In the genomic region with DNA sequence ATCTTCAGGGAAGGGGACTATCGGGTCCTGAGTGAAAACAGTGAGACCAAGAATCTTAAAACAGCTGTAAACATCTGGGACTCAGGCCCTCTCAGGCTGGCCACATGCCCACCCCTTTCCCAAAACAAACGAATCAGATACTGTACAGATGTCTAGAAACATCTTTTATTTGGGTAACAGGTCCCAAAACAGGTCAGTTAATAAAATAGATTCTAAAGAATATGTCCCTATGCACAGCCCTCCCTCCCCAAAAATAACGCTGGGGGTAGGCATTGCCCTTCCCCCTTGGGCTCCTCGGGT, we compare ENCODE assay signal across 9 cellular contexts. TPM values are rescaled to one million over a fixed set of nuclear protein-coding genes. Genes with fewer than 3 reads are reported as not detected.
DNase-seq lines count a peak whose midpoint lies in the region; ATAC-seq and TF ChIP-seq lines count a peak whose summit lies in the region.
"Had no signal": no experiment of that assay in that cellular context is flagged by ENCODE, and none has a peak within 500 bp of the region (broad histone marks: within the 10 kb centered on the region; RNA-seq: fewer than 3 reads in every experiment).

No MANE protein-coding gene starts in this region.

- peak overlapping the region; percentile 97 to 99 (median 98) for H3K27ac Mint-ChIP-seq in CD4-positive, CD25-positive, alpha-beta regulatory T cell
- no peak overlapping the region for H3K27ac Mint-ChIP-seq in neural progenitor cell

- no peaks in the 10 kb centered on the region for H3K9me3 ChIP-seq in CD4-positive, CD25-positive, alpha-beta regulatory T cell (ENCODE audit: control insufficient read depth in 2 of 2, low read length in 2 of 2)
- no peaks in the 10 kb centered on the region for H3K9me3 ChIP-seq in MM.1S (replicated peaks; ENCODE audit: insufficient read depth, low read length)
- H3K9me3 ChIP-seq in neural progenitor cell (ENCODE audit: low read depth) = no peaks in the 10 kb centered on the region
- H3K9me3 ChIP-seq: mucosa of descending colon had no signal

- TF ChIP-seq CTCF in MM.1S (IDR thresholded peaks at IDR 0.05; ENCODE audit: low read length) (no peak), dorsolateral prefrontal cortex (IDR thresholded peaks at IDR 0.05 in 54 of 56, conservative IDR thresholded peaks at IDR 0.05 in 2 of 56; ENCODE audit: low read depth in 1 of 56, partially characterized antibody in 56 of 56) (no peak), neural progenitor cell (IDR thresholded peaks at IDR 0.05) (no peak)

- peaks cover 6% of the 10 kb centered on the region; the same call in 1 of the 2 replicates for H3F3A ChIP-seq in MM.1S (ENCODE audit: insufficient read depth, low read length)
- H3F3A ChIP-seq in neural progenitor cell (ENCODE audit: low read depth) = peaks cover 27% of the 10 kb centered on the region

- peak overlapping the region; percentile 67 for H3K4me2 ChIP-seq in MM.1S (ENCODE audit: low read depth, low read length)
- peak overlapping the region; percentile 66 for H3K4me2 ChIP-seq in neural progenitor cell

- DNase-seq in CD4-positive, CD25-positive, alpha-beta regulatory T cell = no peak
- DNase-seq in MM.1S = no peak
- no peak for DNase-seq in dorsolateral prefrontal cortex
- DNase-seq in neural progenitor cell (ENCODE audit: low spot score) = no peak
- DNase-seq in GM03348 (ENCODE audit: low spot score) = no peak
- no peak for DNase-seq in NCI-H226
- no peak for DNase-seq in NCI-H2029 (lab: John Stamatoyannopoulos, UW)
- no peak for DNase-seq in NCI-H2196 (lab: John Stamatoyannopoulos, UW; ENCODE audit: unreplicated experiment)

- no peak for ATAC-seq in CD4-positive, CD25-positive, alpha-beta regulatory T cell (ENCODE audit: low read depth in 2 of 2)

- no peaks in the 10 kb centered on the region for H3K27me3 Mint-ChIP-seq in CD4-positive, CD25-positive, alpha-beta regulatory T cell
- peaks cover 11% of the 10 kb centered on the region for H3K27me3 Mint-ChIP-seq in neural progenitor cell (ENCODE audit: insufficient read depth, low read depth)

- H3K36me3 Mint-ChIP-seq in CD4-positive, CD25-positive, alpha-beta regulatory T cell = peaks cover 6% of the 10 kb centered on the region
- peaks cover 15% of the 10 kb centered on the region for H3K36me3 Mint-ChIP-seq in neural progenitor cell

- no peaks in the 10 kb centered on the region for H3K9me2 ChIP-seq in MM.1S (replicated peaks; ENCODE audit: insufficient read depth, low read length)

- peaks cover 54% of the 10 kb centered on the region for H3K4me1 ChIP-seq in CD4-positive, CD25-positive, alpha-beta regulatory T cell (ENCODE audit: control insufficient read depth, insufficient read depth, low read length, poor library complexity, severe bottlenecking)
- H3K4me1 ChIP-seq in MM.1S (ENCODE audit: low read length) (peaks cover 31% of the 10 kb centered on the region), neural progenitor cell (peaks cover 29% of the 10 kb centered on the region)

- intact Hi-C loops in dorsolateral prefrontal cortex (cut with DNase I) = no loop called here

- peaks cover 16% of the 10 kb centered on the region for H3K36me3 ChIP-seq in CD4-positive, CD25-positive, alpha-beta regulatory T cell (ENCODE audit: control insufficient read depth, insufficient read depth, low read length)
- H3K36me3 ChIP-seq in MM.1S (replicated peaks; ENCODE audit: insufficient read depth, low read length) = no peaks in the 10 kb centered on the region
- no peaks in the 10 kb centered on the region for H3K36me3 ChIP-seq in neural progenitor cell

- peak overlapping the region; percentile 94 for H3K27ac ChIP-seq in CD4-positive, CD25-positive, alpha-beta regulatory T cell (ENCODE audit: insufficient read depth, low read length, poor library complexity, severe bottlenecking)
- H3K27ac ChIP-seq in MM.1S (ENCODE audit: low read length) (no peak overlapping the region), dorsolateral prefrontal cortex (peak overlapping the region in 58 of 59 donors; percentile 15 to 98 (median 90)), neural progenitor cell (peak overlapping the region; percentile 21)

- no peaks in the 10 kb centered on the region for H3K27me3 ChIP-seq in CD4-positive, CD25-positive, alpha-beta regulatory T cell (ENCODE audit: control insufficient read depth, insufficient read depth, low read length)
- H3K27me3 ChIP-seq in MM.1S (replicated peaks; ENCODE audit: insufficient read depth, low read length) (no peaks in the 10 kb centered on the region), dorsolateral prefrontal cortex (no peaks in the 10 kb centered on the region), neural progenitor cell (no peaks in the 10 kb centered on the region)

- H3K4me3 ChIP-seq in CD4-positive, CD25-positive, alpha-beta regulatory T cell (ENCODE audit: low read depth, low read length) = peak overlapping the region; percentile 69
- H3K4me3 ChIP-seq in MM.1S (ENCODE audit: low read length) = peak overlapping the region; percentile 31; the same call in 1 of the 2 replicates
- H3K4me3 ChIP-seq in dorsolateral prefrontal cortex = peak overlapping the region in 57 of 59 donors; percentile 32 to 98 (median 92)
- H3K4me3 ChIP-seq in neural progenitor cell = no peak overlapping the region

- H3K9ac ChIP-seq in MM.1S (ENCODE audit: low read length) (no peak overlapping the region), neural progenitor cell (no peak overlapping the region)

- H2AFZ ChIP-seq in MM.1S (ENCODE audit: low read length) = peak overlapping the region; percentile 13
- H2AFZ ChIP-seq in neural progenitor cell (replicated peaks) = no peak overlapping the region

- H3K4me1 Mint-ChIP-seq in CD4-positive, CD25-positive, alpha-beta regulatory T cell = peaks cover 11 to 80% (median 49%) of the 10 kb centered on the region in 4 donors
- H3K4me1 Mint-ChIP-seq in neural progenitor cell = peaks cover 50% of the 10 kb centered on the region

- H3K79me2 ChIP-seq in MM.1S (ENCODE audit: low read length) = peaks cover 64% of the 10 kb centered on the region
- H3K79me2 ChIP-seq in neural progenitor cell (ENCODE audit: low read depth) = peaks cover 75% of the 10 kb centered on the region

- H3K4me3 Mint-ChIP-seq in CD4-positive, CD25-positive, alpha-beta regulatory T cell = peak overlapping the region; percentile 97 to 99 (median 98)
- peak overlapping the region; percentile 100 for H3K4me3 Mint-ChIP-seq in neural progenitor cell

- H4K20me1 ChIP-seq in MM.1S (ENCODE audit: insufficient read depth, low read length) (no peaks in the 10 kb centered on the region), neural progenitor cell (ENCODE audit: low read depth) (peaks cover 45% of the 10 kb centered on the region)

- H3K9me3 Mint-ChIP-seq in CD4-positive, CD25-positive, alpha-beta regulatory T cell = no peaks in the 10 kb centered on the region
- no peaks in the 10 kb centered on the region for H3K9me3 Mint-ChIP-seq in neural progenitor cell

RNA-seq across cellular contexts. Expression of a gene that starts 0.5 kb away (rescaled TPM):
- 145 TPM for total RNA-seq in CD4-positive, CD25-positive, alpha-beta regulatory T cell
- 10 to 100 TPM; 13.6 to 32.6 (median 26.0) TPM for polyA plus RNA-seq in CD4-positive, CD25-positive, alpha-beta regulatory T cell
- 10 to 100 TPM; 27.2 to 70.2 (median 45.4) TPM for total RNA-seq in dorsolateral prefrontal cortex
- total RNA-seq in neural progenitor cell (ENCODE audit: low replicate concordance) = 6.7 and 14.2 TPM in 2 replicates

RNA-seq across cellular contexts. Expression of a gene that starts 4.4 kb away (rescaled TPM):
- 15.8 TPM for total RNA-seq in CD4-positive, CD25-positive, alpha-beta regulatory T cell
- 10 to 100 TPM; 30.4 to 42.1 (median 35.8) TPM for polyA plus RNA-seq in CD4-positive, CD25-positive, alpha-beta regulatory T cell
- total RNA-seq in dorsolateral prefrontal cortex (10 to 100 TPM; 17.4 to 51.3 (median 26.6) TPM), neural progenitor cell (ENCODE audit: low replicate concordance) (73.2 and 131 TPM in 2 replicates)

RNA-seq across cellular contexts. Expression of a gene that starts 8.8 kb away (rescaled TPM):
- 2.5 TPM for total RNA-seq in CD4-positive, CD25-positive, alpha-beta regulatory T cell
- 1 to 10 TPM in 3 of 4 donors, under 1 TPM in 1; 0.90 to 5.4 (median 3.3) TPM for polyA plus RNA-seq in CD4-positive, CD25-positive, alpha-beta regulatory T cell
- total RNA-seq in dorsolateral prefrontal cortex (10 to 100 TPM in 1 of 120 experiments, 1 to 10 TPM in 119; 1.5 to 11.6 (median 4.5) TPM), neural progenitor cell (ENCODE audit: low replicate concordance) (33.8 and 39.7 TPM in 2 replicates)

RNA-seq across cellular contexts. Expression of a gene that starts 12.4 kb away (rescaled TPM):
- total RNA-seq in CD4-positive, CD25-positive, alpha-beta regulatory T cell = 133 TPM
- 10 to 100 TPM; 11.2 to 21.2 (median 13.6) TPM for polyA plus RNA-seq in CD4-positive, CD25-positive, alpha-beta regulatory T cell
- 100 to 1,000 TPM in 86 of 120 experiments, 10 to 100 TPM in 34; 81.7 to 180 (median 112) TPM for total RNA-seq in dorsolateral prefrontal cortex
- 2.7 and 11.6 TPM in 2 replicates for total RNA-seq in neural progenitor cell (ENCODE audit: low replicate concordance)

RNA-seq across cellular contexts. Expression of a gene that starts 18.6 kb away (rescaled TPM):
- 93.8 TPM for total RNA-seq in CD4-positive, CD25-positive, alpha-beta regulatory T cell
- 100 to 1,000 TPM; 334 to 378 (median 356) TPM for polyA plus RNA-seq in CD4-positive, CD25-positive, alpha-beta regulatory T cell
- total RNA-seq in dorsolateral prefrontal cortex = 100 to 1,000 TPM in 5 of 120 experiments, 10 to 100 TPM in 115; 59.2 to 132 (median 78.9) TPM
- total RNA-seq in neural progenitor cell (ENCODE audit: low replicate concordance) = 47.7 and 94.7 TPM in 2 replicates
